Comparison of ENCODE assay signal across 15 cellular contexts in genomic region chr10:131862548-131862947, GRCh38.
"Had no signal": no experiment of that assay in that cellular context is flagged by ENCODE, and none has a peak within 500 bp of the region (broad histone marks: within the 10 kb centered on the region; RNA-seq: fewer than 3 reads in every experiment).

No MANE protein-coding gene starts in this region.

- H3K9me3 Mint-ChIP-seq: activated CD8-positive, alpha-beta T cell treated with anti-CD3 and anti-CD28 coated beads for 36 hours; activated T-cell treated with anti-CD3 and anti-CD28 coated beads, Interleukin-2, amount 50 U/mL, for 72 hours; memory B cell; natural killer cell treated with Interleukin-12 subunit alpha and Interleukin-12 subunit beta and Interleukin-15 and Interleukin-18, amount 100 ng/mL, for 72 hours had no signal

- H3K4me3 Mint-ChIP-seq: activated CD8-positive, alpha-beta T cell treated with anti-CD3 and anti-CD28 coated beads for 36 hours; activated T-cell treated with anti-CD3 and anti-CD28 coated beads, Interleukin-2, amount 50 U/mL, for 72 hours; memory B cell; natural killer cell treated with Interleukin-12 subunit alpha and Interleukin-12 subunit beta and Interleukin-15 and Interleukin-18, amount 100 ng/mL, for 72 hours had no signal

- H3K4me1 Mint-ChIP-seq: memory B cell had no signal

- H3K36me3 Mint-ChIP-seq: memory B cell; natural killer cell treated with Interleukin-12 subunit alpha and Interleukin-12 subunit beta and Interleukin-15 and Interleukin-18, amount 100 ng/mL, for 72 hours had no signal

- ATAC-seq: activated CD8-positive, alpha-beta T cell treated with anti-CD3 and anti-CD28 coated beads for 36 hours; activated T-cell treated with anti-CD3 and anti-CD28 coated beads, Interleukin-2, amount 50 U/mL, for 72 hours; left lobe of liver; natural killer cell treated with Interleukin-12 subunit alpha and Interleukin-12 subunit beta and Interleukin-15 and Interleukin-18, amount 100 ng/mL, for 72 hours had no signal

- H3K27ac Mint-ChIP-seq: activated CD8-positive, alpha-beta T cell treated with anti-CD3 and anti-CD28 coated beads for 36 hours; activated T-cell treated with anti-CD3 and anti-CD28 coated beads, Interleukin-2, amount 50 U/mL, for 72 hours; memory B cell; natural killer cell treated with Interleukin-12 subunit alpha and Interleukin-12 subunit beta and Interleukin-15 and Interleukin-18, amount 100 ng/mL, for 72 hours; progenitor cell of endocrine pancreas had no signal

- H3K9me3 ChIP-seq: ascending aorta, stomach, vagina had no signal

- DNase-seq: activated CD4-positive, alpha-beta T cell treated with anti-CD3 and anti-CD28 coated beads for 4 hours; activated CD8-positive, alpha-beta memory T cell treated with anti-CD3 and anti-CD28 coated beads, Interleukin-2, amount 50 U/mL, for 4 hours; activated CD8-positive, alpha-beta T cell treated with anti-CD3 and anti-CD28 coated beads for 36 hours; activated T-cell treated with anti-CD3 and anti-CD28 coated beads, Interleukin-2, amount 50 U/mL, for 72 hours; cortex of kidney; effector memory CD4-positive, alpha-beta T cell; stimulated activated CD4-positive, alpha-beta T cell treated with anti-CD3 and anti-CD28 coated beads, Interleukin-2, amount 100 ng/mL, for 48 hours; stomach; T-helper 9 cell had no signal
